14 cellular contexts compared by ENCODE assay signal in genomic region chr17:50144346-50144745, GRCh38. TPM values are rescaled to one million over a fixed set of nuclear protein-coding genes. Genes with fewer than 3 reads are reported as not detected.
DNase-seq lines count a peak whose midpoint lies in the region; ATAC-seq and TF ChIP-seq lines count a peak whose summit lies in the region.
"Had no signal": no experiment of that assay in that cellular context is flagged by ENCODE, and none has a peak within 500 bp of the region (broad histone marks: within the 10 kb centered on the region; RNA-seq: fewer than 3 reads in every experiment).

No MANE protein-coding gene starts in this region.

- H3K4me3 Mint-ChIP-seq in activated naive CD8-positive, alpha-beta T cell treated with anti-CD3 and anti-CD28 coated beads for 36 hours, result no peak overlapping the region
- peak overlapping the region in 4 of 10 donors; percentile 4 to 98 (median 38) for H3K4me3 Mint-ChIP-seq in naive thymus-derived CD4-positive, alpha-beta T cell
- H3K4me3 Mint-ChIP-seq: neural progenitor cell had no signal

- no peak overlapping the region for H3K27ac ChIP-seq in naive thymus-derived CD4-positive, alpha-beta T cell (ENCODE audit: low read depth, low read length)
- H3K27ac ChIP-seq: neural progenitor cell had no signal

- H3K4me1 ChIP-seq in Loucy (ENCODE audit: insufficient read depth, low read length, poor library complexity, severe bottlenecking), result peaks cover 60% of the 10 kb centered on the region
- H3K4me1 ChIP-seq in naive thymus-derived CD4-positive, alpha-beta T cell (ENCODE audit: control insufficient read depth in 2 of 2, insufficient read depth in 2 of 2, low read length in 2 of 2), result peaks cover 57 to 62% of the 10 kb centered on the region in 2 donors

- H3F3A ChIP-seq in Loucy (ENCODE audit: low read depth), result no peaks in the 10 kb centered on the region

- no peak for TF ChIP-seq CTCF in Loucy (conservative IDR thresholded peaks at IDR 0.05; ENCODE audit: low read length)

- peaks cover 64% of the 10 kb centered on the region for H3K4me1 Mint-ChIP-seq in activated naive CD8-positive, alpha-beta T cell treated with anti-CD3 and anti-CD28 coated beads for 36 hours
- H3K4me1 Mint-ChIP-seq in naive thymus-derived CD4-positive, alpha-beta T cell, result peaks cover 70 to 92% (median 83%) of the 10 kb centered on the region in 7 donors

- peak overlapping the region; percentile 87 for H3K4me2 ChIP-seq in Loucy (ENCODE audit: low read depth, low read length, poor library complexity, severe bottlenecking)
- H3K4me2 ChIP-seq: neural progenitor cell had no signal

- H3K36me3 ChIP-seq in Loucy (ENCODE audit: insufficient read depth, low read length), result peaks cover 48% of the 10 kb centered on the region; the same call in 1 of the 2 replicates
- H3K36me3 ChIP-seq in naive thymus-derived CD4-positive, alpha-beta T cell (ENCODE audit: control insufficient read depth in 2 of 3, insufficient read depth in 3 of 3, low read length in 3 of 3), result peaks cover 4 to 57% (median 13%) of the 10 kb centered on the region in 3 experiments
- H3K36me3 ChIP-seq: neural progenitor cell had no signal

- no peaks in the 10 kb centered on the region for H3K27me3 ChIP-seq in Loucy (ENCODE audit: insufficient read depth, low read length, poor library complexity, severe bottlenecking)
- H3K27me3 ChIP-seq in naive thymus-derived CD4-positive, alpha-beta T cell (ENCODE audit: control insufficient read depth in 2 of 2, insufficient read depth in 2 of 2, low read length in 2 of 2), result no peaks in the 10 kb centered on the region
- H3K27me3 ChIP-seq: upper lobe of left lung had no signal

- H4K20me1 ChIP-seq in Loucy (ENCODE audit: insufficient read depth, low read length, poor library complexity, severe bottlenecking), result peaks cover 80% of the 10 kb centered on the region

- H3K9me3 ChIP-seq in Loucy (ENCODE audit: insufficient read depth, low read depth, low read length), result no peaks in the 10 kb centered on the region
- H3K9me3 ChIP-seq in naive thymus-derived CD4-positive, alpha-beta T cell (ENCODE audit: control insufficient read depth in 2 of 3, low read length in 3 of 3), result no peaks in the 10 kb centered on the region
- H3K9me3 ChIP-seq: upper lobe of left lung had no signal

- H3K36me3 Mint-ChIP-seq in activated naive CD8-positive, alpha-beta T cell treated with anti-CD3 and anti-CD28 coated beads for 36 hours, result peaks cover 53% of the 10 kb centered on the region
- peaks cover 5 to 70% (median 27%) of the 10 kb centered on the region in 5 donors for H3K36me3 Mint-ChIP-seq in naive thymus-derived CD4-positive, alpha-beta T cell

- H3K79me2 ChIP-seq in Loucy (ENCODE audit: insufficient read depth, low read length), result peaks cover 93% of the 10 kb centered on the region

- intact Hi-C loops in naive thymus-derived CD4-positive, alpha-beta T cell (cut with micrococcal nuclease), result loop anchor here in 1 of 2 donors (10.0 kb wide), 1 partner anchor 560 kb away; the partner anchor contains the start of gene ANKRD40

- no peaks in the 10 kb centered on the region for H3K27me3 Mint-ChIP-seq in activated naive CD8-positive, alpha-beta T cell treated with anti-CD3 and anti-CD28 coated beads for 36 hours
- no peaks in the 10 kb centered on the region for H3K27me3 Mint-ChIP-seq in naive thymus-derived CD4-positive, alpha-beta T cell

- H3K9me2 ChIP-seq in Loucy (replicated peaks; ENCODE audit: low read depth, low read length), result no peaks in the 10 kb centered on the region

- DNase-seq in COLO668 (lab: John Stamatoyannopoulos, UW; ENCODE audit: unreplicated experiment), result peak; percentile 19
- DNase-seq in activated naive CD8-positive, alpha-beta T cell treated with anti-CD3 and anti-CD28 coated beads for 36 hours, result no peak
- DNase-seq in naive thymus-derived CD4-positive, alpha-beta T cell, result no peak
- no peak for DNase-seq in LoVo (ENCODE audit: low spot score)
- DNase-seq in COLO829 (ENCODE audit: low spot score), result no peak
- no peak for DNase-seq in NCI-H2081 (lab: John Stamatoyannopoulos, UW)
- DNase-seq: GF-D8; NCI-H1092; NK-92 treated with Interleukin-12 subunit alpha and Interleukin-12 subunit beta, amount 100 ng/mL, for 24 hours; upper lobe of left lung had no signal

- POLR2A ChIA-PET in naive thymus-derived CD4-positive, alpha-beta T cell (lab: Charles Lee), result interaction anchor here (0.7 kb wide), 1 partner anchor 83 kb away, joined by 3 read pairs; no protein-coding TSS in a partner anchor

- CTCF ChIA-PET in naive thymus-derived CD4-positive, alpha-beta T cell (lab: Charles Lee), result interaction anchor here (4.9 kb wide), 1 partner anchor 17 kb away, joined by 24 read pairs; no protein-coding TSS in a partner anchor

- no peaks in the 10 kb centered on the region for H3K9me3 Mint-ChIP-seq in activated naive CD8-positive, alpha-beta T cell treated with anti-CD3 and anti-CD28 coated beads for 36 hours
- H3K9me3 Mint-ChIP-seq in naive thymus-derived CD4-positive, alpha-beta T cell, result no peaks in the 10 kb centered on the region
- H3K9me3 Mint-ChIP-seq: neural progenitor cell had no signal

- ATAC-seq in naive thymus-derived CD4-positive, alpha-beta T cell, result no peak

- H2AFZ ChIP-seq in Loucy (ENCODE audit: low read length), result no peak overlapping the region
- H2AFZ ChIP-seq: neural progenitor cell had no signal

- H3K4me3 ChIP-seq in Loucy (ENCODE audit: low read length, poor library complexity, severe bottlenecking), result peak overlapping the region; percentile 82
- no peak overlapping the region for H3K4me3 ChIP-seq in naive thymus-derived CD4-positive, alpha-beta T cell (ENCODE audit: low read length)
- H3K4me3 ChIP-seq: neural progenitor cell, upper lobe of left lung had no signal

- H3K27ac Mint-ChIP-seq in activated naive CD8-positive, alpha-beta T cell treated with anti-CD3 and anti-CD28 coated beads for 36 hours, result peak overlapping the region; percentile 18
- peak overlapping the region in 8 of 9 donors; percentile 49 to 78 (median 71) for H3K27ac Mint-ChIP-seq in naive thymus-derived CD4-positive, alpha-beta T cell
- H3K27ac Mint-ChIP-seq: neural progenitor cell had no signal

- H3K9ac ChIP-seq in Loucy (ENCODE audit: low read depth, low read length, poor library complexity, severe bottlenecking), result no peak overlapping the region
- H3K9ac ChIP-seq: neural progenitor cell had no signal

RNA-seq across cellular contexts. Expression of gene PPP1R9B, which starts 6.1 kb away (rescaled TPM):
- 10 to 100 TPM; 50.9 to 52.0 TPM for total RNA-seq in activated naive CD8-positive, alpha-beta T cell treated with anti-CD3 and anti-CD28 coated beads for 36 hours
- total RNA-seq in naive thymus-derived CD4-positive, alpha-beta T cell, result 100 to 1,000 TPM in 2 of 5 experiments, 10 to 100 TPM in 3; 63.1 to 142 (median 69.1) TPM
- polyA plus RNA-seq in naive thymus-derived CD4-positive, alpha-beta T cell, result under 1 TPM; 0.63 to 0.72 TPM

RNA-seq across cellular contexts. Expression of gene SAMD14, which starts 14.4 kb away (rescaled TPM):
- total RNA-seq in activated naive CD8-positive, alpha-beta T cell treated with anti-CD3 and anti-CD28 coated beads for 36 hours, result under 1 TPM; 0.47 to 0.66 TPM
- total RNA-seq in naive thymus-derived CD4-positive, alpha-beta T cell, result under 1 TPM in 2 of 5 experiments, not detected in 3; 0.70 to 0.78 TPM
- not detected for polyA plus RNA-seq in naive thymus-derived CD4-positive, alpha-beta T cell

RNA-seq across cellular contexts. Expression of gene SGCA, which starts 21.5 kb away (rescaled TPM):
- under 1 TPM in 1 of 2 experiments, not detected in 1; 0.38 TPM for total RNA-seq in activated naive CD8-positive, alpha-beta T cell treated with anti-CD3 and anti-CD28 coated beads for 36 hours
- total RNA-seq in naive thymus-derived CD4-positive, alpha-beta T cell, result under 1 TPM in 1 of 5 experiments, not detected in 4; 0.69 TPM
- not detected for polyA plus RNA-seq in naive thymus-derived CD4-positive, alpha-beta T cell
- total RNA-seq: dermis microvascular lymphatic vessel endothelial cell, SK-MEL-5 had no signal

RNA-seq across cellular contexts. Expression of gene PDK2, which starts 49.2 kb away (rescaled TPM):
- 10 to 100 TPM in 1 of 2 experiments, 1 to 10 TPM in 1; 9.4 to 12.9 TPM for total RNA-seq in activated naive CD8-positive, alpha-beta T cell treated with anti-CD3 and anti-CD28 coated beads for 36 hours
- 10 to 100 TPM; 16.7 to 48.3 (median 22.5) TPM for total RNA-seq in naive thymus-derived CD4-positive, alpha-beta T cell
- 10 to 100 TPM; 37.2 to 50.4 TPM for polyA plus RNA-seq in naive thymus-derived CD4-positive, alpha-beta T cell

RNA-seq across cellular contexts. Expression of gene COL1A1, which starts 57.1 kb away (rescaled TPM):
- under 1 TPM; 0.72 to 0.78 TPM for total RNA-seq in activated naive CD8-positive, alpha-beta T cell treated with anti-CD3 and anti-CD28 coated beads for 36 hours
- 10 to 100 TPM in 1 of 5 experiments, 1 to 10 TPM in 3, under 1 TPM in 1; 0.36 to 12.6 (median 1.2) TPM for total RNA-seq in naive thymus-derived CD4-positive, alpha-beta T cell
- not detected for polyA plus RNA-seq in naive thymus-derived CD4-positive, alpha-beta T cell
